10 cellular contexts compared by ENCODE assay signal in genomic region chr5:37208883-37209808, GRCh38. TPM values are rescaled to one million over a fixed set of nuclear protein-coding genes. Genes with fewer than 3 reads are reported as not detected.
DNase-seq lines count a peak whose midpoint lies in the region; ATAC-seq, FAIRE-seq and TF ChIP-seq lines count a peak whose summit lies in the region.
"Had no signal": no experiment of that assay in that cellular context is flagged by ENCODE, and none has a peak within 500 bp of the region (broad histone marks: within the 10 kb centered on the region; RNA-seq: fewer than 3 reads in every experiment).

No MANE protein-coding gene starts in this region.

- H3K36me3 Mint-ChIP-seq in activated naive CD8-positive, alpha-beta T cell treated with anti-CD3 and anti-CD28 coated beads, Interleukin-2, amount 10 ng/mL, durations not matched to agents 7 days and 5 days, result peaks cover 15% of the 10 kb centered on the region

- intact Hi-C loops in kidney (cut with DNase I), result no loop called here
- intact Hi-C loops in left colon (cut with DNase I, micrococcal nuclease), result no loop called here

- no peak for DNase-seq in AG04450 (ENCODE audit: low read depth, low spot score)
- DNase-seq in H4 (ENCODE audit: low spot score), result peak; percentile 14
- DNase-seq in activated naive CD8-positive, alpha-beta T cell treated with anti-CD3 and anti-CD28 coated beads, Interleukin-2, amount 10 ng/mL, durations not matched to agents 7 days and 5 days, result peak; percentile 41
- peak; percentile 82 for DNase-seq in kidney
- DNase-seq in NCI-H446 (lab: John Stamatoyannopoulos, UW), result no peak
- DNase-seq in left colon, result no peak
- no peak for DNase-seq in UCSD-AML1 (lab: John Stamatoyannopoulos, UW; ENCODE audit: unreplicated experiment)
- DNase-seq: MV-4-11 had no signal

- no peaks in the 10 kb centered on the region for H3K9me3 Mint-ChIP-seq in activated naive CD8-positive, alpha-beta T cell treated with anti-CD3 and anti-CD28 coated beads, Interleukin-2, amount 10 ng/mL, durations not matched to agents 7 days and 5 days
- H3K9me3 Mint-ChIP-seq: nephron had no signal

- FAIRE-seq in kidney (lab: Jason Lieb, UNC), result no peak

- H3K4me3 Mint-ChIP-seq in activated naive CD8-positive, alpha-beta T cell treated with anti-CD3 and anti-CD28 coated beads, Interleukin-2, amount 10 ng/mL, durations not matched to agents 7 days and 5 days, result peak overlapping the region; percentile 79
- H3K4me3 Mint-ChIP-seq: nephron had no signal

- H3K27me3 Mint-ChIP-seq in activated naive CD8-positive, alpha-beta T cell treated with anti-CD3 and anti-CD28 coated beads, Interleukin-2, amount 10 ng/mL, durations not matched to agents 7 days and 5 days, result no peaks in the 10 kb centered on the region

- POLR2A ChIA-PET in AG04450 (lab: Yijun Ruan, JAX), result interaction anchor here (0.5 to 0.7 kb wide), 4 partner anchors 9 to 254 kb away, joined by 3 to 4 read pairs (median 3); no protein-coding TSS in a partner anchor
- POLR2A ChIA-PET in activated naive CD8-positive, alpha-beta T cell treated with anti-CD3 and anti-CD28 coated beads, Interleukin-2, amount 10 ng/mL, durations not matched to agents 7 days and 5 days (lab: Charles Lee), result interaction anchor here (0.8 to 1.2 kb wide), 5 partner anchors 10 to 332 kb away, joined by 3 to 4 read pairs (median 3); partner anchors contain the start of genes CPLANE1 and NIPBL

- H3K36me3 ChIP-seq in kidney (ENCODE audit: control insufficient read depth in 1 of 2, insufficient read depth in 2 of 2, low read length in 2 of 2), result peaks cover 0 to 13% of the 10 kb centered on the region in 2 donors

- H3K4me1 Mint-ChIP-seq in activated naive CD8-positive, alpha-beta T cell treated with anti-CD3 and anti-CD28 coated beads, Interleukin-2, amount 10 ng/mL, durations not matched to agents 7 days and 5 days, result peaks cover 5% of the 10 kb centered on the region
- H3K4me1 Mint-ChIP-seq: nephron had no signal

- H3K9me3 ChIP-seq in AG04450 (ENCODE audit: control insufficient read depth, insufficient read depth, low read length) (no peaks in the 10 kb centered on the region), kidney (ENCODE audit: control insufficient read depth in 1 of 2, low read length in 2 of 2) (no peaks in the 10 kb centered on the region)

- peak overlapping the region; percentile 80 for H3K27ac Mint-ChIP-seq in activated naive CD8-positive, alpha-beta T cell treated with anti-CD3 and anti-CD28 coated beads, Interleukin-2, amount 10 ng/mL, durations not matched to agents 7 days and 5 days
- H3K27ac Mint-ChIP-seq: nephron had no signal

- peak; percentile 54 for ATAC-seq in activated naive CD8-positive, alpha-beta T cell treated with anti-CD3 and anti-CD28 coated beads, Interleukin-2, amount 10 ng/mL, durations not matched to agents 7 days and 5 days (ENCODE audit: low read depth)
- ATAC-seq in left colon (no peak), GM19452 (IDR thresholded peaks at IDR 0.05; ENCODE audit: unreplicated experiment) (no peak)

- H3K4me3 ChIP-seq in AG04450 (ENCODE audit: low read depth, low read length) (peak overlapping the region; percentile 52), kidney (ENCODE audit: low read length in 2 of 2) (peak overlapping the region; percentile 9 to 22)

- H3K27me3 ChIP-seq in AG04450 (ENCODE audit: control insufficient read depth, insufficient read depth, low read length), result no peaks in the 10 kb centered on the region

- H3K9ac ChIP-seq in kidney (ENCODE audit: low read length in 2 of 2), result no peak overlapping the region

- no peaks in the 10 kb centered on the region for H3K4me1 ChIP-seq in kidney (ENCODE audit: control insufficient read depth in 1 of 2, insufficient read depth in 1 of 2, low read depth in 1 of 2, low read length in 2 of 2)

- TF ChIP-seq CTCF in AG04450 (IDR thresholded peaks at IDR 0.05; ENCODE audit: low read depth, low read length) (no peak), kidney (IDR thresholded peaks at IDR 0.05; ENCODE audit: borderline replicate concordance, extremely low read depth, insufficient read depth) (no peak)

- CTCF ChIA-PET in AG04450 (lab: Charles Lee), result no interaction called here

- H3K27ac ChIP-seq in AG04450 (ENCODE audit: low read depth, low read length) (no peak overlapping the region), kidney (ENCODE audit: low read depth in 2 of 2, low read length in 2 of 2) (no peak overlapping the region)

RNA-seq across cellular contexts. Expression of gene CPLANE1, which starts 40.0 kb away (rescaled TPM):
- polyA plus RNA-seq in AG04450 (2011; rRNA removed) (11.5 and 18.5 TPM in 2 replicates), kidney (ENCODE audit: insufficient read depth, low read depth, low replicate concordance) (3.7 TPM)
- 16.7 and 36.7 TPM in 2 replicates for polyA minus RNA-seq in AG04450 (2011; rRNA and poly(A)+ RNA removed)
- total RNA-seq in H4 (2014; rRNA removed; shearing (Covaris generic)), result 4.8 and 13.8 TPM in 2 replicates
- total RNA-seq in activated naive CD8-positive, alpha-beta T cell treated with anti-CD3 and anti-CD28 coated beads, Interleukin-2, amount 10 ng/mL, durations not matched to agents 7 days and 5 days, result 10 to 100 TPM in 1 of 2 experiments, 1 to 10 TPM in 1; 7.0 to 10.3 TPM
- total RNA-seq in kidney (23.3 TPM), left colon (10 to 100 TPM; 10.2 to 10.9 TPM)

Comparison
In these comparisons a context has a peak if more than half of its experiments do, and no peak if none do; other contexts are left out.
1. DNase-seq: peak in H4 (single experiment), activated naive CD8-positive, alpha-beta T cell treated with anti-CD3 and anti-CD28 coated beads, Interleukin-2, amount 10 ng/mL, durations not matched to agents 7 days and 5 days (single experiment) and kidney (single experiment); none in AG04450 (single experiment), NCI-H446 (0 of 2), left colon (0 of 2) and UCSD-AML1 (single experiment).